ENCODE assay signal across 20 cellular contexts in genomic region chr1:116572771-116573170, GRCh38.
"Had no signal": no experiment of that assay in that cellular context is flagged by ENCODE, and none has a peak within 500 bp of the region (broad histone marks: within the 10 kb centered on the region; RNA-seq: fewer than 3 reads in every experiment).

No MANE protein-coding gene starts in this region.

- H3K36me3 ChIP-seq: adrenal gland, ascending aorta, gastrocnemius medialis, right lobe of liver, transverse colon, uterus had no signal

- DNase-seq: activated CD4-positive, alpha-beta T cell treated with anti-CD3 and anti-CD28 coated beads, Interleukin-2, amount 50 U/mL, for 4 hours; activated CD8-positive, alpha-beta memory T cell treated with anti-CD3 and anti-CD28 coated beads for 24 hours; activated CD8-positive, alpha-beta memory T cell treated with anti-CD3 and anti-CD28 coated beads, Interleukin-2, amount 50 U/mL, for 4 hours; activated naive CD4-positive, alpha-beta T cell; activated T-cell treated with anti-CD3 and anti-CD28 coated beads, Interleukin-2, amount 50 U/mL, for 24 hours; adrenal gland; effector memory CD4-positive, alpha-beta T cell; esophagus squamous epithelium; gastrocnemius medialis; hypothalamus; mucosa of descending colon; occipital lobe; right lobe of liver; small intestine; stimulated activated CD4-positive, alpha-beta T cell treated with anti-CD3 and anti-CD28 coated beads, Interleukin-15, amount 100 ng/mL, for 24 hours; transverse colon; uterus had no signal

- H3K27me3 ChIP-seq: adrenal gland, ascending aorta, esophagus squamous epithelium, right lobe of liver, transverse colon, uterus had no signal

- H3K27ac ChIP-seq: adrenal gland, ascending aorta, esophagus squamous epithelium, gastrocnemius medialis, right lobe of liver, transverse colon, uterus, VCaP had no signal

- ATAC-seq: gastrocnemius medialis; mucosa of descending colon; right lobe of liver; stimulated activated memory B cell treated with anti-CD40 and anti-IgM and Interleukin-4, amounts not matched to agents 10 μg/mL and 1 μg/mL and 100 μg/mL, for 72 hours had no signal

- H3K9me3 ChIP-seq: adrenal gland, ascending aorta, esophagus squamous epithelium, gastrocnemius medialis, mucosa of descending colon, right lobe of liver, transverse colon, uterus had no signal

- H3K4me3 ChIP-seq: adrenal gland, ascending aorta, esophagus squamous epithelium, gastrocnemius medialis, mucosa of descending colon, right lobe of liver, transverse colon, uterus had no signal

- H3K4me1 ChIP-seq: uterus had no signal
